Comparison of ENCODE assay signal across 1 cellular context in genomic region chr20:408843-409696, GRCh38.
TF ChIP-seq lines count a peak whose summit lies in the region.

No MANE protein-coding gene starts in this region.

TF ChIP-seq in IMR-90, 13 proteins besides CTCF, POLR2A, EP300 and RAD21 (continued from another document):
- TF ChIP-seq MAZ (IDR thresholded peaks at IDR 0.05; ENCODE audit: borderline replicate concordance, low read depth, low read length) (no peak), NFE2L2 (IDR thresholded peaks at IDR 0.05; ENCODE audit: low read depth, low read length) (no peak), MXI1 (IDR thresholded peaks at IDR 0.05; ENCODE audit: borderline replicate concordance, low read depth, low read length) (no peak), RFX5 (IDR thresholded peaks at IDR 0.05; ENCODE audit: low read depth, low read length) (no peak), SMC3 (IDR thresholded peaks at IDR 0.05; ENCODE audit: low read depth, low read length) (no peak), CEBPB (IDR thresholded peaks at IDR 0.05; ENCODE audit: low read depth, low read length) (no peak), RCOR1 (IDR thresholded peaks at IDR 0.05; ENCODE audit: insufficient replicate concordance, low read length) (no peak), MAFK (IDR thresholded peaks at IDR 0.05; ENCODE audit: low read depth, low read length) (no peak), ELK1 (IDR thresholded peaks at IDR 0.05; ENCODE audit: borderline replicate concordance, low read depth, low read length) (no peak), BHLHE40 (IDR thresholded peaks at IDR 0.05; ENCODE audit: low read depth, low read length) (no peak)
TF ChIP-seq in IMR-90: peak in this region for 0.
